25 cellular contexts compared by ENCODE assay signal in the genomic region with DNA sequence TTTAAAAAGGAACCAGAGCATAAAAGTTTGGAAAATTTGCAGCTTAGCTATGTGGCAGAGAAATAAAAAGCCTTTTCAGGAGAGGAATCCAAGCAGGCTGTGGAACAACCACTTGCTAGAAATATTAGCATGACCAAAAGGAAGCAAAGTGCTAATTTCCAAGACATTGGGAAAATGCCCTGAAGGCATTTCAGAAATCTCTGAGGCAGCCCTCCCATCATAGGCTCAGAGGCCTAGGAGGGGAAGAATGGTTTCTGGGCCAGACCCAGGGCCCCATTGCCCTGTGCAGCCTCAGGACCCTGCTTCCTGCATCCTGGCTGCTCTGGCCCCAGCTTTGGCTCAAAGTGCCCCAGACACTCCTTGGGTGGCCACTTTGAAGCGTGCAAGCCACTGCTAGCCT. TPM values are rescaled to one million over a fixed set of nuclear protein-coding genes. Genes with fewer than 3 reads are reported as not detected.
DNase-seq lines count a peak whose midpoint lies in the region; ATAC-seq and TF ChIP-seq lines count a peak whose summit lies in the region.
"Had no signal": no experiment of that assay in that cellular context is flagged by ENCODE, and none has a peak within 500 bp of the region (broad histone marks: within the 10 kb centered on the region; RNA-seq: fewer than 3 reads in every experiment).

No MANE protein-coding gene starts in this region.

- no peak overlapping the region for H3K4me3 ChIP-seq in MM.1S (ENCODE audit: low read length)
- H3K4me3 ChIP-seq: cardiac muscle cell, upper lobe of left lung had no signal

- H3K9me2 ChIP-seq in MM.1S (replicated peaks; ENCODE audit: insufficient read depth, low read length) = no peaks in the 10 kb centered on the region

- no peak for ATAC-seq in naive thymus-derived CD8-positive, alpha-beta T cell
- no peak for ATAC-seq in GM19351 (IDR thresholded peaks at IDR 0.05; ENCODE audit: unreplicated experiment)
- ATAC-seq: Panc1 had no signal

- H3K4me2 ChIP-seq in MM.1S (ENCODE audit: low read depth, low read length) = no peak overlapping the region

- H3K27me3 Mint-ChIP-seq in activated naive CD8-positive, alpha-beta T cell treated with anti-CD3 and anti-CD28 coated beads for 36 hours = peaks cover 41% of the 10 kb centered on the region
- peaks cover 7 to 51% (median 20%) of the 10 kb centered on the region in 5 donors for H3K27me3 Mint-ChIP-seq in naive thymus-derived CD8-positive, alpha-beta T cell

- H3K27ac Mint-ChIP-seq in activated naive CD8-positive, alpha-beta T cell treated with anti-CD3 and anti-CD28 coated beads for 36 hours = peak overlapping the region; percentile 62
- peak overlapping the region in 8 of 10 donors; percentile 39 to 97 (median 89) for H3K27ac Mint-ChIP-seq in naive thymus-derived CD8-positive, alpha-beta T cell

- no peak overlapping the region for H3K4me3 Mint-ChIP-seq in activated naive CD8-positive, alpha-beta T cell treated with anti-CD3 and anti-CD28 coated beads for 36 hours
- no peak overlapping the region for H3K4me3 Mint-ChIP-seq in naive thymus-derived CD8-positive, alpha-beta T cell

- no peak overlapping the region for H2AFZ ChIP-seq in MM.1S (ENCODE audit: low read length)

- peaks cover 46% of the 10 kb centered on the region for H3K79me2 ChIP-seq in MM.1S (ENCODE audit: low read length)

- peak overlapping the region; percentile 100 for H3K27ac ChIP-seq in MM.1S (ENCODE audit: low read length)
- H3K27ac ChIP-seq: cardiac muscle cell, upper lobe of left lung had no signal

- peaks cover 18% of the 10 kb centered on the region for H3K36me3 Mint-ChIP-seq in activated naive CD8-positive, alpha-beta T cell treated with anti-CD3 and anti-CD28 coated beads for 36 hours
- H3K36me3 Mint-ChIP-seq in naive thymus-derived CD8-positive, alpha-beta T cell = peaks cover 0 to 18% (median 13%) of the 10 kb centered on the region in 3 donors

- peaks cover 77% of the 10 kb centered on the region for H3K4me1 Mint-ChIP-seq in activated naive CD8-positive, alpha-beta T cell treated with anti-CD3 and anti-CD28 coated beads for 36 hours
- H3K4me1 Mint-ChIP-seq in naive thymus-derived CD8-positive, alpha-beta T cell = peaks cover 37 to 93% (median 70%) of the 10 kb centered on the region in 4 donors

- no peaks in the 10 kb centered on the region for H3K36me3 ChIP-seq in MM.1S (replicated peaks; ENCODE audit: insufficient read depth, low read length)
- H3K36me3 ChIP-seq: cardiac muscle cell, upper lobe of left lung had no signal

- no peaks in the 10 kb centered on the region for H4K20me1 ChIP-seq in MM.1S (ENCODE audit: insufficient read depth, low read length)

- H3K4me1 ChIP-seq in MM.1S (ENCODE audit: low read length) = peaks cover 86% of the 10 kb centered on the region
- H3K4me1 ChIP-seq: upper lobe of left lung had no signal

- peak; percentile 47 for DNase-seq in ELF-1 (ENCODE audit: low read depth, low spot score)
- DNase-seq in MM.1S = no peak
- no peak for DNase-seq in activated naive CD8-positive, alpha-beta T cell treated with anti-CD3 and anti-CD28 coated beads for 36 hours
- no peak for DNase-seq in naive thymus-derived CD8-positive, alpha-beta T cell
- DNase-seq in activated gamma-delta T cell (lab: John Stamatoyannopoulos, UW) = no peak
- no peak for DNase-seq in NCI-H82 (lab: John Stamatoyannopoulos, UW)
- DNase-seq in NCI-H1105 (lab: John Stamatoyannopoulos, UW) = no peak
- DNase-seq: activated CD4-positive, alpha-beta T cell treated with anti-CD3 and anti-CD28 coated beads, Interleukin-2, amount 50 U/mL, for 48 hours; activated naive CD4-positive, alpha-beta T cell treated with Interleukin-2 at 50 U/mL for 16 hours; activated T-cell treated with anti-CD3 and anti-CD28 coated beads for 4 hours; aorta; dermis blood vessel endothelial cell; DMS153; GOT3; Karpas-422; MV-4-11; NCI-H1694; NCI-H510A treated with DMSO at 0.1 percent for 48 hours; NK-92 treated with Interleukin-12 subunit alpha and Interleukin-12 subunit beta, amount 100 ng/mL, for 24 hours; nucleus accumbens; SIG-M5; upper lobe of left lung had no signal

- no peaks in the 10 kb centered on the region for H3K27me3 ChIP-seq in MM.1S (replicated peaks; ENCODE audit: insufficient read depth, low read length)
- H3K27me3 ChIP-seq: cardiac muscle cell, upper lobe of left lung had no signal

- no peaks in the 10 kb centered on the region for H3K9me3 ChIP-seq in MM.1S (replicated peaks; ENCODE audit: insufficient read depth, low read length)
- H3K9me3 ChIP-seq: upper lobe of left lung had no signal

- peaks cover 11% of the 10 kb centered on the region for H3K9me3 Mint-ChIP-seq in activated naive CD8-positive, alpha-beta T cell treated with anti-CD3 and anti-CD28 coated beads for 36 hours
- peaks cover 0 to 31% (median 10%) of the 10 kb centered on the region in 9 donors for H3K9me3 Mint-ChIP-seq in naive thymus-derived CD8-positive, alpha-beta T cell

- peaks cover 53% of the 10 kb centered on the region for H3F3A ChIP-seq in MM.1S (ENCODE audit: insufficient read depth, low read length)

- no peak overlapping the region for H3K9ac ChIP-seq in MM.1S (ENCODE audit: low read length)

- no peak for TF ChIP-seq CTCF in MM.1S (IDR thresholded peaks at IDR 0.05; ENCODE audit: low read length)

- POLR2A ChIA-PET in naive thymus-derived CD8-positive, alpha-beta T cell (lab: Charles Lee) = interaction anchor here (1.9 kb wide), 1 partner anchor 7 kb away, joined by 9 read pairs; no protein-coding TSS in a partner anchor

RNA-seq across cellular contexts. Expression of a gene that starts 56.8 kb away (rescaled TPM):
- total RNA-seq in activated naive CD8-positive, alpha-beta T cell treated with anti-CD3 and anti-CD28 coated beads for 36 hours = 1 to 10 TPM; 4.2 TPM
- 1 to 10 TPM; 4.9 to 5.4 TPM for total RNA-seq in naive thymus-derived CD8-positive, alpha-beta T cell
- 10 to 100 TPM in 1 of 3 donors, under 1 TPM in 2; 0.19 to 16.2 (median 0.36) TPM for polyA plus RNA-seq in naive thymus-derived CD8-positive, alpha-beta T cell
